In the genomic region with DNA sequence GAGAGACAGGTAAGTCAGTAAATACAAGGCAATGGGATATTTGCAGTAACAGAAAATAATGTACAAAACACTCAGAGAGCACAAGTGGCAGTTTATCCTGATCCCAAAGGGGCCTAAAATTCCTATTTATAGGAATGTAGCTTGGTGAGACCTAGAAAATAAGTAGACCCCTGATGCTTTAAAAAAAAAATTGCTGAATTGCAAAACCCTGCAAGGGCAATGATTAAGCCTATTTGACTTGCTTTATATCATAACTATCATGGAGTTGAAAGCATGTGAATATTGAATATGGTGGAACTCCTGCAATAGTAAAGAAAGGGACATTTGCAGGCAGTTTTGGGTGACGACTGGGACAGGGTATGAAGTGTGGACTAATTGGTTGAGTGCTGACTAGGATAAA, we compare ENCODE assay signal across 22 cellular contexts.
DNase-seq lines count a peak whose midpoint lies in the region; ATAC-seq and TF ChIP-seq lines count a peak whose summit lies in the region.
"Had no signal": no experiment of that assay in that cellular context is flagged by ENCODE, and none has a peak within 500 bp of the region (broad histone marks: within the 10 kb centered on the region; RNA-seq: fewer than 3 reads in every experiment).

No MANE protein-coding gene starts in this region.

- intact Hi-C loops in heart right ventricle (cut with DNase I) = loop anchor here in 1 of 10 donors (5.0 kb wide), 1 partner anchor 43 kb away; no protein-coding TSS in a partner anchor
- intact Hi-C loops in cardiac septum (cut with DNase I) = no loop called here
- intact Hi-C loops in gastrocnemius medialis (cut with DNase I; ENCODE audit: low total_unique reads) = no loop called here

- H3K36me3 ChIP-seq in heart right ventricle = no peaks in the 10 kb centered on the region
- H3K36me3 ChIP-seq in muscle layer of colon (ENCODE audit: insufficient read depth, low read length) = no peaks in the 10 kb centered on the region
- no peaks in the 10 kb centered on the region for H3K36me3 ChIP-seq in gastrocnemius medialis
- H3K36me3 ChIP-seq in SK-N-SH (replicated peaks in 1 of 2; ENCODE audit: control insufficient read depth in 1 of 2, insufficient read depth in 2 of 2, low read length in 1 of 2) = no peaks in the 10 kb centered on the region

- H3K36me3 Mint-ChIP-seq in stimulated activated naive B cell treated with anti-CD40 and anti-IgM and Interleukin-4, amounts not matched to agents 10 μg/mL and 1 μg/mL and 100 μg/mL, for 72 hours = no peaks in the 10 kb centered on the region
- H3K36me3 Mint-ChIP-seq: CD8-positive, alpha-beta memory T cell had no signal

- no peak overlapping the region for H3K27ac Mint-ChIP-seq in stimulated activated naive B cell treated with anti-CD40 and anti-IgM and Interleukin-4, amounts not matched to agents 10 μg/mL and 1 μg/mL and 100 μg/mL, for 72 hours
- H3K27ac Mint-ChIP-seq: CD8-positive, alpha-beta memory T cell; H9; HFFc6 had no signal

- 91 to 100% methylated on average over 1 of the region's 1 CpG for WGBS in heart right ventricle, 2 donors
- 59% methylated on average over 1 of the region's 1 CpG for WGBS in SK-N-SH (ENCODE audit: low lambda C conversion rate)

- no peaks in the 10 kb centered on the region for H3K27me3 Mint-ChIP-seq in stimulated activated naive B cell treated with anti-CD40 and anti-IgM and Interleukin-4, amounts not matched to agents 10 μg/mL and 1 μg/mL and 100 μg/mL, for 72 hours

- ATAC-seq in heart right ventricle (no peak), gastrocnemius medialis (no peak)
- no peak for ATAC-seq in stimulated activated naive B cell treated with anti-CD40 and anti-IgM and Interleukin-4, amounts not matched to agents 10 μg/mL and 1 μg/mL and 100 μg/mL, for 72 hours (replicated peaks)
- ATAC-seq: Panc1 had no signal

- H3K4me1 Mint-ChIP-seq in stimulated activated naive B cell treated with anti-CD40 and anti-IgM and Interleukin-4, amounts not matched to agents 10 μg/mL and 1 μg/mL and 100 μg/mL, for 72 hours = no peaks in the 10 kb centered on the region
- H3K4me1 Mint-ChIP-seq: CD8-positive, alpha-beta memory T cell had no signal

- POLR2A ChIA-PET in SK-N-SH (lab: Yijun Ruan, JAX) = no interaction called here

- in situ Hi-C loops in gastrocnemius medialis (cut with MboI; ENCODE audit: low sequenced_read_pairs in 4 of 4) = no loop called here

- no peak overlapping the region for H3K4me3 Mint-ChIP-seq in stimulated activated naive B cell treated with anti-CD40 and anti-IgM and Interleukin-4, amounts not matched to agents 10 μg/mL and 1 μg/mL and 100 μg/mL, for 72 hours
- H3K4me3 Mint-ChIP-seq: CD8-positive, alpha-beta memory T cell; H9; HFFc6 had no signal

- H3K4me3 ChIP-seq in heart right ventricle (no peak overlapping the region), muscle layer of colon (ENCODE audit: low read depth in 1 of 2, low read length in 2 of 2) (no peak overlapping the region), gastrocnemius medialis (no peak overlapping the region), SK-N-SH (ENCODE audit: low read depth in 2 of 2, low read length in 1 of 2) (no peak overlapping the region)
- H3K4me3 ChIP-seq: GM23248 had no signal

- no peaks in the 10 kb centered on the region for H3K9me2 ChIP-seq in SK-N-SH

- no peak for TF ChIP-seq EP300 in SK-N-SH (IDR thresholded peaks at IDR 0.05; ENCODE audit: borderline replicate concordance in 1 of 2, low read depth in 1 of 2, low read length in 1 of 2)

- H3K9me3 ChIP-seq in heart right ventricle (peaks cover 0 to 8% (median 0%) of the 10 kb centered on the region in 11 donors), muscle layer of colon (ENCODE audit: low read length) (no peaks in the 10 kb centered on the region), gastrocnemius medialis (no peaks in the 10 kb centered on the region), SK-N-SH (no peaks in the 10 kb centered on the region)

- H3K27me3 ChIP-seq in heart right ventricle = no peaks in the 10 kb centered on the region
- H3K27me3 ChIP-seq in muscle layer of colon (ENCODE audit: control insufficient read depth in 1 of 2, insufficient read depth in 2 of 2, low read length in 2 of 2) = no peaks in the 10 kb centered on the region
- no peaks in the 10 kb centered on the region for H3K27me3 ChIP-seq in gastrocnemius medialis
- H3K27me3 ChIP-seq in SK-N-SH (ENCODE audit: insufficient read depth) = no peaks in the 10 kb centered on the region

- H3K4me1 ChIP-seq in heart right ventricle (peaks cover 2 to 34% (median 10%) of the 10 kb centered on the region in 9 donors), muscle layer of colon (ENCODE audit: insufficient read depth, low read length) (peaks cover 26% of the 10 kb centered on the region), gastrocnemius medialis (peaks cover 30 to 33% of the 10 kb centered on the region in 2 donors), SK-N-SH (ENCODE audit: control insufficient read depth in 1 of 2, insufficient read depth in 2 of 2, low read depth in 1 of 2, low read length in 1 of 2) (peaks cover 0 to 6% of the 10 kb centered on the region in 2 experiments; a peak in 2 of 4 replicates)

- no peak for TF ChIP-seq POLR2A in gastrocnemius medialis (IDR thresholded peaks at IDR 0.05)

- H3K9me3 Mint-ChIP-seq in stimulated activated naive B cell treated with anti-CD40 and anti-IgM and Interleukin-4, amounts not matched to agents 10 μg/mL and 1 μg/mL and 100 μg/mL, for 72 hours = peaks cover 0 to 17% of the 10 kb centered on the region in 2 donors

- CTCF ChIA-PET in SK-N-SH (lab: Yijun Ruan, JAX) = no interaction called here

- TF ChIP-seq CTCF in heart right ventricle (IDR thresholded peaks at IDR 0.05) = no peak
- no peak for TF ChIP-seq CTCF in VCaP (conservative IDR thresholded peaks at IDR 0.05)
- TF ChIP-seq CTCF in gastrocnemius medialis (IDR thresholded peaks at IDR 0.05 in 4 of 5, conservative IDR thresholded peaks at IDR 0.05 in 1 of 5) = no peak
- no peak for TF ChIP-seq CTCF in SK-N-SH (IDR thresholded peaks at IDR 0.05)

- no peaks in the 10 kb centered on the region for H3K79me2 ChIP-seq in SK-N-SH (ENCODE audit: insufficient read depth)

- no peak overlapping the region for H2AFZ ChIP-seq in SK-N-SH (ENCODE audit: low read depth)
- H2AFZ ChIP-seq: GM23248 had no signal

- no peak for TF ChIP-seq RAD21 in SK-N-SH (IDR thresholded peaks at IDR 0.05; ENCODE audit: low read length)

- DNase-seq in heart right ventricle (no peak), cardiac septum (ENCODE audit: low spot score) (no peak), gastrocnemius medialis (no peak), NOMO-1 treated with DMSO at 0.1 percent for 48 hours (lab: John Stamatoyannopoulos, UW; ENCODE audit: unreplicated experiment) (no peak), SK-N-SH (no peak)
- DNase-seq in stimulated activated naive B cell treated with anti-CD40 and anti-IgM and Interleukin-4, amounts not matched to agents 10 μg/mL and 1 μg/mL and 100 μg/mL, for 72 hours = no peak
- DNase-seq: CD8-positive, alpha-beta memory T cell; H9; MV-4-11; NCI-H1105 treated with DMSO at 0.1 percent for 48 hours; NCI-H2029 treated with DMSO at 0.1 percent for 48 hours; NCI-H2171; NCI-H345; NCI-H524; NCI-H774; NK-92 treated with Interleukin-12 subunit alpha and Interleukin-12 subunit beta, amount 100 ng/mL, for 24 hours had no signal

- no peaks in the 10 kb centered on the region for H4K20me1 ChIP-seq in SK-N-SH (ENCODE audit: insufficient read depth)

- no peaks in the 10 kb centered on the region for H3F3A ChIP-seq in SK-N-SH (replicated peaks; ENCODE audit: insufficient read depth)

- no peak overlapping the region for H3K4me2 ChIP-seq in SK-N-SH

- H3K9ac ChIP-seq in muscle layer of colon (ENCODE audit: low read length) (no peak overlapping the region), SK-N-SH (no peak overlapping the region)
- H3K9ac ChIP-seq: GM23248 had no signal

- H3K27ac ChIP-seq in heart right ventricle (peak overlapping the region in 9 of 10 donors; percentile 20 to 73 (median 55)), VCaP (peak overlapping the region; percentile 43; the same call in 1 of the 2 replicates), muscle layer of colon (ENCODE audit: low read depth, low read length) (peak overlapping the region; percentile 64), gastrocnemius medialis (peak overlapping the region; percentile 9 to 72 (median 41)), SK-N-SH (ENCODE audit: low read depth in 2 of 2, low read length in 1 of 2) (no peak overlapping the region)
- H3K27ac ChIP-seq: C4-2B, GM23248 had no signal

TF ChIP-seq in SK-N-SH, 30 proteins besides CTCF, POLR2A, EP300 and RAD21 (continues in another document):
- TF ChIP-seq GATA2 (CRISPR knock-in tag; IDR thresholded peaks at IDR 0.05) (no peak), RXRA (IDR thresholded peaks at IDR 0.05; ENCODE audit: borderline replicate concordance, low read depth) (no peak), GABPA (IDR thresholded peaks at IDR 0.05; ENCODE audit: low read depth) (no peak), FOXM1 (IDR thresholded peaks at IDR 0.05; ENCODE audit: low read depth) (no peak), USF2 (IDR thresholded peaks at IDR 0.05; ENCODE audit: borderline replicate concordance, low read depth, low read length) (no peak), SMC3 (IDR thresholded peaks at IDR 0.05; ENCODE audit: low read depth, low read length) (no peak), JUND (IDR thresholded peaks at IDR 0.05) (no peak)

Comparison
In these comparisons a context has a peak if more than half of its experiments do, and no peak if none do; other contexts are left out.
1. H3K27ac ChIP-seq: peak in heart right ventricle (9 of 10), VCaP (single experiment), muscle layer of colon (single experiment) and gastrocnemius medialis (4 of 4); none in SK-N-SH (0 of 2).